ENCODE assay signal across 17 cellular contexts in genomic region chr17:70961341-70961740, GRCh38.
"Had no signal": no experiment of that assay in that cellular context is flagged by ENCODE, and none has a peak within 500 bp of the region (broad histone marks: within the 10 kb centered on the region; RNA-seq: fewer than 3 reads in every experiment).

No MANE protein-coding gene starts in this region.

- H3K4me3 ChIP-seq: prostate gland, right lobe of liver, stomach, thoracic aorta, upper lobe of right lung had no signal

- H3K27ac Mint-ChIP-seq: brain, nephron had no signal

- H3K9me3 ChIP-seq: prostate gland, right lobe of liver, thoracic aorta, upper lobe of right lung had no signal

- H3K4me1 ChIP-seq: foreskin keratinocyte, prostate gland, right lobe of liver, stomach, upper lobe of right lung had no signal

- H3K4me3 Mint-ChIP-seq: brain; central memory CD8-positive, alpha-beta T cell; immature natural killer cell; nephron had no signal

- H3K4me1 Mint-ChIP-seq: brain; central memory CD8-positive, alpha-beta T cell; immature natural killer cell; nephron had no signal

- H3K27ac ChIP-seq: foreskin keratinocyte, prostate gland, right lobe of liver, stomach, thoracic aorta, upper lobe of right lung had no signal

- ATAC-seq: foreskin keratinocyte, right lobe of liver, upper lobe of right lung had no signal

- H3K27me3 Mint-ChIP-seq: central memory CD8-positive, alpha-beta T cell had no signal

- DNase-seq: activated CD4-positive, CD25-positive, alpha-beta regulatory T cell treated with anti-CD3 and anti-CD28 coated beads, Interleukin-2, amount 50 U/mL, for 72 hours; activated naive CD4-positive, alpha-beta T cell treated with anti-CD3 and anti-CD28 coated beads, Interleukin-2, amount 50 U/mL, for 16 hours; effector memory CD4-positive, alpha-beta T cell; foreskin keratinocyte; immature natural killer cell; occipital lobe; right lobe of liver; stimulated activated CD4-positive, alpha-beta T cell treated with anti-CD3 and anti-CD28 coated beads, Interleukin-1b, Interleukin-23, amount 100 ng/mL, for 48 hours; stomach; T-helper 1 cell; T1000; upper lobe of right lung had no signal

- H3K36me3 Mint-ChIP-seq: brain, immature natural killer cell had no signal

- H3K27me3 ChIP-seq: foreskin keratinocyte, right lobe of liver, stomach, upper lobe of right lung had no signal

- H3K36me3 ChIP-seq: prostate gland, right lobe of liver, stomach, thoracic aorta, upper lobe of right lung had no signal
